ENCODE assay signal across 13 cellular contexts in the genomic region with DNA sequence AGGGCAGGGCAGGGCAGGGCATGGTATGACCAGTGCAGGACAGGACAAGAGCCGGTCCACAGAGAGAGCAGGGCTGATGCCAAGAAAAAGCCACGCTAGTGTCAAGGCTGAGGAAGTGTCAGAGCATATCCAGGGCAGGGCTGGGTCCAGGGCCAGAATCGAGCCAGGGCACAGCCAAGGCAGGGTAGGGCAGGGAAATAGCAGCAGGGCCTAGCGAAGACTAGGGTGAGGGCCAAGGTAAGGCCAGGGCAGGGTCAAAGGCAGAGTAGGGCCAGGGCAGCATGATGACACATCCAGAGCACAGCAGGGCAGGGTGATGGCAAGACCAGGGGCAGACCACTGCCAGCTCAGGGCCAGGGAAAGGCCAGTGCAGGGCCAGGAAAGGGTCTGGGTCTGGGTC. TPM values are rescaled to one million over a fixed set of nuclear protein-coding genes. Genes with fewer than 3 reads are reported as not detected.
"Had no signal": no experiment of that assay in that cellular context is flagged by ENCODE, and none has a peak within 500 bp of the region (broad histone marks: within the 10 kb centered on the region; RNA-seq: fewer than 3 reads in every experiment).

No MANE protein-coding gene starts in this region.

RNA-seq across cellular contexts. Expression of a gene that starts 49.7 kb away (rescaled TPM):
- total RNA-seq: activated B cell treated with CpG ODN at 0.5 μM for 24 hours; activated CD4-positive, alpha-beta memory T cell treated with anti-CD3 and anti-CD28 coated beads for 36 hours; activated CD4-positive, alpha-beta memory T cell treated with anti-CD3 and anti-CD28 coated beads, Interleukin-2, amount 10 ng/mL, durations not matched to agents 7 days and 5 days; activated CD4-positive, alpha-beta T cell treated with anti-CD3 and anti-CD28 coated beads, Interleukin-2, amount 10 ng/mL, durations not matched to agents 24 days and 14 days; activated CD4-positive, alpha-beta T cell treated with anti-CD3 and anti-CD28 coated beads, Interleukin-2, amount 10 ng/mL, durations not matched to agents 7 days and 5 days; activated CD8-positive, alpha-beta memory T cell treated with anti-CD3 and anti-CD28 coated beads for 36 hours; activated CD8-positive, alpha-beta memory T cell treated with anti-CD3 and anti-CD28 coated beads, Interleukin-2, amount 10 ng/mL, durations not matched to agents 7 days and 5 days; activated CD8-positive, alpha-beta T cell treated with anti-CD3 and anti-CD28 coated beads for 36 hours; activated CD8-positive, alpha-beta T cell treated with anti-CD3 and anti-CD28 coated beads, Interleukin-2, amount 10 ng/mL, durations not matched to agents 7 days and 5 days; T-helper 1 cell treated with Interleukin-12 subunit alpha and Interleukin-12 subunit beta and Interleukin-4 antibody, amounts not matched to agents 30 ng/mL and 1 ng/mL, for 36 hours; T-helper 17 cell; T-helper 2 cell treated with Interferon-gamma antibody and Interleukin-4, amounts not matched to agents 100 ng/mL and 5 ng/mL, for 36 hours; WTC11 had no signal
